Comparison of ENCODE assay signal across 15 cellular contexts in genomic region chr13:113843063-113843654, GRCh38.
"Had no signal": no experiment of that assay in that cellular context is flagged by ENCODE, and none has a peak within 500 bp of the region (broad histone marks: within the 10 kb centered on the region; RNA-seq: fewer than 3 reads in every experiment).

No MANE protein-coding gene starts in this region.

- H3K27ac ChIP-seq: colonic mucosa, transverse colon, VCaP had no signal

- H3K27me3 ChIP-seq: adrenal gland, colonic mucosa, transverse colon had no signal

- H3K9me3 ChIP-seq: adrenal gland, colonic mucosa, transverse colon had no signal

- H3K4me3 ChIP-seq: adrenal gland, colonic mucosa, transverse colon had no signal

- DNase-seq: activated CD4-positive, alpha-beta memory T cell treated with anti-CD3 and anti-CD28 coated beads for 36 hours; activated effector memory CD4-positive, alpha-beta T cell treated with anti-CD3 and anti-CD28 coated beads, Interleukin-2, amount 50 U/mL, for 16 hours; activated T-cell treated with anti-CD3 and anti-CD28 coated beads, Interleukin-2, amount 50 U/mL, for 24 hours; adrenal gland; caudate nucleus; colonic mucosa; mammary epithelial cell; naive thymus-derived CD8-positive, alpha-beta T cell; retina; stimulated activated CD4-positive, alpha-beta T cell treated with anti-CD3 and anti-CD28 coated beads, Interleukin-15, amount 100 ng/mL, for 24 hours; stimulated activated CD4-positive, alpha-beta T cell treated with anti-CD3 and anti-CD28 coated beads, Interleukin-4, amount 100 ng/mL, for 1 hour; stimulated activated naive CD4-positive, alpha-beta T cell; transverse colon had no signal

- ATAC-seq: esophagus mucosa; naive thymus-derived CD8-positive, alpha-beta T cell had no signal

- H3K36me3 ChIP-seq: adrenal gland, colonic mucosa had no signal
